ENCODE assay signal across 11 cellular contexts in the genomic region with DNA sequence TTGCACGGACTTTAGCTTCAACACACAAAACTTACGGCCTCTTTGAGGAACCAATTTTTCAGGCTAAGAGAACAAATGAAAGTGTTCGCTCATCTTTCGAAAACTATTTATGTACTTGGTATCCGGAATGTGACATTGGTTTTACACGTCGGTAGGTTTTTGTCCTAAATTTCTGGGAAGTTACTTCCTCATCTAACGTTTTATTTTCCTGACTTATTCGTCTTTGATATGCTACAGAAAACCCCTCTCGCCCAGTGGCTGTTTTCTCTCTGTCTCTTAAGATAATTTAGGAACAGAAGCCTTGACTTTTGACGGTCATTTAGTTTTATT. TPM values are rescaled to one million over a fixed set of nuclear protein-coding genes. Genes with fewer than 3 reads are reported as not detected.
DNase-seq lines count a peak whose midpoint lies in the region; ATAC-seq and TF ChIP-seq lines count a peak whose summit lies in the region.
"Had no signal": no experiment of that assay in that cellular context is flagged by ENCODE, and none has a peak within 500 bp of the region (broad histone marks: within the 10 kb centered on the region; RNA-seq: fewer than 3 reads in every experiment).

No MANE protein-coding gene starts in this region.

- H3K9me3 ChIP-seq in BLaER1 (peaks cover 4% of the 10 kb centered on the region; the same call in 1 of the 2 replicates), IMR-90 (ENCODE audit: control insufficient read depth, insufficient read depth, low read length) (no peaks in the 10 kb centered on the region), esophagus muscularis mucosa (no peaks in the 10 kb centered on the region)

- H3K9me1 ChIP-seq in IMR-90 (ENCODE audit: insufficient read depth, low read length): 0 out of 2 replicates have a peak, but pooled peaks cover 3% of the 10 kb centered on the region

- peak overlapping the region; percentile 80 for H2BK120ac ChIP-seq in IMR-90 (ENCODE audit: low read depth, low read length)

- no peaks in the 10 kb centered on the region for H3K9me3 Mint-ChIP-seq in osteocyte (ENCODE audit: unreplicated experiment)

- POLR2A ChIA-PET in IMR-90 (lab: Charles Lee; ENCODE audit: unreplicated experiment): no interaction called here

- TF ChIP-seq POLR2A in IMR-90 (IDR thresholded peaks at IDR 0.05; ENCODE audit: low read depth, low read length) (no peak; the same call in 1 of the 2 replicates), esophagus muscularis mucosa (IDR thresholded peaks at IDR 0.05; ENCODE audit: low read depth) (no peak)

- in situ Hi-C loops in IMR-90 (cut with MboI; ENCODE audit: low sequenced_read_pairs): loop anchor here (5.0 to 10.0 kb wide), 2 partner anchors 35 to 52 kb away; no protein-coding TSS in a partner anchor

- H3K27me3 Mint-ChIP-seq in osteocyte (ENCODE audit: unreplicated experiment): no peaks in the 10 kb centered on the region

- H3K4me3 ChIP-seq in BLaER1 (peak overlapping the region; percentile 63), IMR-90 (ENCODE audit: insufficient read depth, low read depth, low read length) (peak overlapping the region; percentile 38), esophagus muscularis mucosa (peak overlapping the region; percentile 51 to 75 (median 61))

- no peak for TF ChIP-seq EP300 in esophagus muscularis mucosa (IDR thresholded peaks at IDR 0.05)

- no peak for TF ChIP-seq RAD21 in IMR-90 (IDR thresholded peaks at IDR 0.05; ENCODE audit: low read length)

- BruUV-seq in IMR-90 (replicated peaks; lab: Mats Ljungman, UMichigan): no TSS peak

- H2AK5ac ChIP-seq in IMR-90 (ENCODE audit: low read depth, low read length): no peak overlapping the region; the same call in 1 of the 2 replicates

- H3K23ac ChIP-seq in IMR-90 (ENCODE audit: low read depth, low read length): peak overlapping the region; percentile 69

- peak overlapping the region; percentile 33; the same call in 1 of the 2 replicates for H3K56ac ChIP-seq in IMR-90 (ENCODE audit: extremely low read depth, insufficient read depth, low read length)

- peak overlapping the region; percentile 89 for H3K4ac ChIP-seq in IMR-90 (ENCODE audit: low read depth, low read length)

- H3K4me3 Mint-ChIP-seq in osteocyte (ENCODE audit: unreplicated experiment): peak overlapping the region; percentile 85

- peak overlapping the region; percentile 39; the same call in 2 of the 3 replicates for H2BK15ac ChIP-seq in IMR-90 (ENCODE audit: low read depth, low read length)

- H3K36me3 Mint-ChIP-seq in osteocyte (ENCODE audit: unreplicated experiment): peaks cover 7% of the 10 kb centered on the region

- peak overlapping the region; percentile 19 for H3K18ac ChIP-seq in IMR-90 (ENCODE audit: low read depth, low read length)

- ATAC-seq in IMR-90 (ENCODE audit: low read depth) (no peak), HG03354 (IDR thresholded peaks at IDR 0.05; ENCODE audit: poor library complexity, severe bottlenecking, unreplicated experiment) (no peak), HG02970 (IDR thresholded peaks at IDR 0.05; ENCODE audit: low FRiP score, unreplicated experiment) (no peak)

- H3K9ac ChIP-seq in BLaER1: no peak overlapping the region; the same call in 1 of the 2 replicates
- H3K9ac ChIP-seq in IMR-90 (ENCODE audit: low read depth, low read length): peak overlapping the region; percentile 44

- no peaks in the 10 kb centered on the region for H3K36me3 ChIP-seq in BLaER1
- H3K36me3 ChIP-seq in IMR-90 (ENCODE audit: control insufficient read depth, insufficient read depth, low read length): peaks cover 30% of the 10 kb centered on the region
- no peaks in the 10 kb centered on the region for H3K36me3 ChIP-seq in esophagus muscularis mucosa

- H3K4me1 Mint-ChIP-seq in osteocyte (ENCODE audit: unreplicated experiment): peaks cover 39% of the 10 kb centered on the region

- H4K5ac ChIP-seq in IMR-90 (ENCODE audit: low read depth, low read length): peak overlapping the region; percentile 78; the same call in 1 of the 2 replicates

- H3K27ac ChIP-seq in BLaER1 (no peak overlapping the region), IMR-90 (ENCODE audit: insufficient read depth, low read length) (peak overlapping the region; percentile 71), esophagus muscularis mucosa (replicated peaks in 1 of 4) (peak overlapping the region; percentile 71 to 80 (median 78))

- intact Hi-C loops in IMR-90 (cut with micrococcal nuclease) (loop anchor here (1.0 to 5.0 kb wide), 3 partner anchors 52 to 155 kb away; no protein-coding TSS in a partner anchor), esophagus muscularis mucosa (cut with DNase I) (loop anchor here (5.0 kb wide), 1 partner anchor 35 kb away; no protein-coding TSS in a partner anchor)

- peaks cover 4 to 15% of the 10 kb centered on the region in 2 experiments; a peak in 2 of 4 replicates for H3K79me1 ChIP-seq in IMR-90 (ENCODE audit: low read depth in 1 of 2, low read length in 2 of 2)

- peaks cover 37% of the 10 kb centered on the region for H3K4me1 ChIP-seq in BLaER1
- peaks cover 5% of the 10 kb centered on the region for H3K4me1 ChIP-seq in IMR-90 (ENCODE audit: control insufficient read depth, insufficient read depth, low read length)
- H3K4me1 ChIP-seq in esophagus muscularis mucosa: peaks cover 10 to 40% (median 34%) of the 10 kb centered on the region in 4 donors

- H2BK5ac ChIP-seq in IMR-90 (ENCODE audit: low read depth, low read length, poor library complexity, severe bottlenecking): peak overlapping the region; percentile 53

- H3K27me3 ChIP-seq in BLaER1 (peaks cover 75% of the 10 kb centered on the region), IMR-90 (ENCODE audit: control insufficient read depth, insufficient read depth, low read length) (no peaks in the 10 kb centered on the region), esophagus muscularis mucosa (peaks cover 0 to 61% (median 11%) of the 10 kb centered on the region in 4 donors)

- dilution Hi-C loops in IMR-90 (cut with HindIII; ENCODE audit: low sequenced_read_pairs, unreplicated experiment): no loop called here

- WGBS in IMR-90 (ENCODE audit: extremely low coverage in 2 of 2, insufficient read length in 1 of 2), 2 experiments: 57% methylated on average over 5 of the region's 11 CpGs; no CpG with 5 or more reads in 1 of the 2 experiments
- 50% methylated on average over 11 of the region's 11 CpGs for WGBS in esophagus muscularis mucosa

- 0 out of 2 replicates have a peak overlapping the region, but pooled peaks have one; percentile 60 for H3K14ac ChIP-seq in IMR-90 (replicated peaks; ENCODE audit: low read depth, low read length)

- H2AK9ac ChIP-seq in IMR-90 (replicated peaks; ENCODE audit: low read depth, low read length, poor library complexity): peak overlapping the region; percentile 88

- H3K27ac Mint-ChIP-seq in osteocyte (ENCODE audit: unreplicated experiment): peak overlapping the region; percentile 72

- peak overlapping the region; percentile 88 for H4K91ac ChIP-seq in IMR-90 (ENCODE audit: insufficient read depth, low read depth, low read length)

- H4K20me1 ChIP-seq in BLaER1 (peaks cover 27% of the 10 kb centered on the region), IMR-90 (ENCODE audit: insufficient read depth, low read length) (peaks cover 40% of the 10 kb centered on the region)

- no peak for DNase-seq in IMR-90
- DNase-seq in esophagus muscularis mucosa (ENCODE audit: extremely low spot score): no peak
- DNase-seq in osteocyte (ENCODE audit: extremely low spot score, unreplicated experiment): no peak
- DNase-seq in GM19240 (ENCODE audit: insufficient read length, low spot score): no peak
- no peak for DNase-seq in NCI-H82 treated with DMSO at 0.1 percent for 48 hours (lab: John Stamatoyannopoulos, UW; ENCODE audit: unreplicated experiment)
- DNase-seq: GF-D8, NCI-H510A, T-helper 9 cell had no signal

- H4K8ac ChIP-seq in IMR-90 (ENCODE audit: low read depth in 2 of 2, low read length in 2 of 2): peak overlapping the region; percentile 60 to 75; a peak in 3 of 4 replicates

- H3K4me2 ChIP-seq in BLaER1 (peak overlapping the region; percentile 89), IMR-90 (ENCODE audit: low read depth, low read length) (peak overlapping the region; percentile 34)

- H2AFZ ChIP-seq in IMR-90 (replicated peaks; ENCODE audit: low read length, poor library complexity): no peak overlapping the region

- H2BK20ac ChIP-seq in IMR-90 (ENCODE audit: low read depth, low read length): 0 out of 2 replicates have a peak overlapping the region, but pooled peaks have one; percentile 33

- CTCF ChIA-PET in IMR-90 (lab: Yijun Ruan, JAX): no interaction called here

- TF ChIP-seq CTCF in IMR-90 (conservative IDR thresholded peaks at IDR 0.05; ENCODE audit: low read depth, low read length) (no peak), esophagus muscularis mucosa (IDR thresholded peaks at IDR 0.05) (no peak), osteocyte (IDR thresholded peaks at IDR 0.05) (no peak)

TF ChIP-seq in IMR-90, 13 proteins besides CTCF, POLR2A, EP300 and RAD21 (continues in another document):
- no peak for TF ChIP-seq BHLHE40 (IDR thresholded peaks at IDR 0.05; ENCODE audit: low read depth, low read length)
- TF ChIP-seq MAFK (IDR thresholded peaks at IDR 0.05; ENCODE audit: low read depth, low read length): no peak
- TF ChIP-seq RCOR1 (IDR thresholded peaks at IDR 0.05; ENCODE audit: insufficient replicate concordance, low read length): no peak
- TF ChIP-seq CHD1 (IDR thresholded peaks at IDR 0.05; ENCODE audit: low read depth, low read length): no peak
- TF ChIP-seq, protein P1, sequence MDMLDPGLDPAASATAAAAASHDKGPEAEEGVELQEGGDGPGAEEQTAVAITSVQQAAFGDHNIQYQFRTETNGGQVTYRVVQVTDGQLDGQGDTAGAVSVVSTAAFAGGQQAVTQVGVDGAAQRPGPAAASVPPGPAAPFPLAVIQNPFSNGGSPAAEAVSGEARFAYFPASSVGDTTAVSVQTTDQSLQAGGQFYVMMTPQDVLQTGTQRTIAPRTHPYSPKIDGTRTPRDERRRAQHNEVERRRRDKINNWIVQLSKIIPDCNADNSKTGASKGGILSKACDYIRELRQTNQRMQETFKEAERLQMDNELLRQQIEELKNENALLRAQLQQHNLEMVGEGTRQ (IDR thresholded peaks at IDR 0.05; ENCODE audit: low read depth, low read length): no peak
- no peak for TF ChIP-seq RFX5 (IDR thresholded peaks at IDR 0.05; ENCODE audit: low read depth, low read length)

RNA-seq across cellular contexts. Expression of a gene that starts 0.9 kb away (rescaled TPM):
- total RNA-seq in IMR-90 (2012; rRNA removed) (848 and 1,032 TPM in 2 replicates), esophagus muscularis mucosa (10 to 100 TPM in 3 of 4 donors, 1 to 10 TPM in 1; 8.6 to 46.1 (median 37.0) TPM), osteocyte (252 and 294 TPM in 2 replicates)
- polyA plus RNA-seq in IMR-90 (2012; rRNA removed): 852 and 1,130 TPM in 2 replicates
- polyA plus RNA-seq in IMR-90 (2012; cell fraction: cytosol; rRNA removed): 185 and 289 TPM in 2 replicates
- polyA plus RNA-seq in IMR-90 (2012; cell fraction: nucleus; rRNA removed; ENCODE audit: low replicate concordance): 59.3 and 362 TPM in 2 replicates
